ENCODE assay signal across 8 cellular contexts in genomic region chr17:76672270-76672851, GRCh38. TPM values are rescaled to one million over a fixed set of nuclear protein-coding genes. Genes with fewer than 3 reads are reported as not detected.
DNase-seq lines count a peak whose midpoint lies in the region; ATAC-seq lines count a peak whose summit lies in the region.

No MANE protein-coding gene starts in this region.

- CTCF ChIA-PET in activated CD4-positive, alpha-beta T cell treated with anti-CD3 and anti-CD28 coated beads, Interleukin-2, amount 10 ng/mL, durations not matched to agents 7 days and 5 days (lab: Charles Lee): interaction anchor here (0.6 to 2.0 kb wide), 6 partner anchors 9 to 149 kb away, joined by 3 to 8 read pairs (median 3); no protein-coding TSS in a partner anchor
- CTCF ChIA-PET in activated CD4-positive, alpha-beta memory T cell treated with anti-CD3 and anti-CD28 coated beads for 36 hours (lab: Charles Lee): interaction anchor here (0.6 to 2.8 kb wide), 4 partner anchors 10 to 149 kb away, joined by 3 to 26 read pairs (median 5); no protein-coding TSS in a partner anchor

- peaks cover 3% of the 10 kb centered on the region for H3K36me3 Mint-ChIP-seq in activated CD4-positive, alpha-beta T cell treated with anti-CD3 and anti-CD28 coated beads, Interleukin-2, amount 10 ng/mL, durations not matched to agents 7 days and 5 days (ENCODE audit: low read depth)
- no peaks in the 10 kb centered on the region for H3K36me3 Mint-ChIP-seq in activated CD4-positive, alpha-beta memory T cell treated with anti-CD3 and anti-CD28 coated beads for 36 hours

- peak overlapping the region; percentile 82 for H3K27ac ChIP-seq in stomach smooth muscle (ENCODE audit: low read length)

- H3K27me3 ChIP-seq in stomach smooth muscle (ENCODE audit: control insufficient read depth in 1 of 2, insufficient read depth in 2 of 2, low read length in 2 of 2): no peaks in the 10 kb centered on the region

- POLR2A ChIA-PET in activated CD4-positive, alpha-beta T cell treated with anti-CD3 and anti-CD28 coated beads, Interleukin-2, amount 10 ng/mL, durations not matched to agents 7 days and 5 days (lab: Charles Lee): interaction anchor here (0.6 kb wide), 1 partner anchor 319 kb away, joined by 3 read pairs; no protein-coding TSS in a partner anchor
- POLR2A ChIA-PET in activated CD4-positive, alpha-beta memory T cell treated with anti-CD3 and anti-CD28 coated beads for 36 hours (lab: Charles Lee): interaction anchor here (0.7 to 2.3 kb wide), 5 partner anchors 9 to 464 kb away, joined by 3 to 11 read pairs (median 4); partner anchors contain the start of gene ST6GALNAC1

- DNase-seq in activated CD4-positive, alpha-beta T cell treated with anti-CD3 and anti-CD28 coated beads, Interleukin-2, amount 10 ng/mL, durations not matched to agents 7 days and 5 days: no peak
- DNase-seq in activated CD4-positive, alpha-beta T cell treated with anti-CD3 and anti-CD28 coated beads, Interleukin-2, amount 50 U/mL, for 48 hours: no peak
- DNase-seq in activated CD4-positive, alpha-beta memory T cell treated with anti-CD3 and anti-CD28 coated beads for 36 hours: no peak
- no peak for DNase-seq in DMS 273 (lab: John Stamatoyannopoulos, UW; ENCODE audit: unreplicated experiment)
- no peak for DNase-seq in NK-92 (lab: John Stamatoyannopoulos, UW; ENCODE audit: unreplicated experiment)

- peaks cover 5% of the 10 kb centered on the region for H3K9me3 Mint-ChIP-seq in activated CD4-positive, alpha-beta T cell treated with anti-CD3 and anti-CD28 coated beads, Interleukin-2, amount 10 ng/mL, durations not matched to agents 7 days and 5 days
- no peaks in the 10 kb centered on the region for H3K9me3 Mint-ChIP-seq in activated CD4-positive, alpha-beta memory T cell treated with anti-CD3 and anti-CD28 coated beads for 36 hours

- H3K36me3 ChIP-seq in stomach smooth muscle (ENCODE audit: control insufficient read depth in 2 of 2, insufficient read depth in 2 of 2, low read length in 2 of 2): peaks cover 2 to 7% of the 10 kb centered on the region in 2 donors

- H3K4me3 ChIP-seq in iPS-18c (ENCODE audit: insufficient read depth, low read depth, low read length) (peak overlapping the region; percentile 65), stomach smooth muscle (ENCODE audit: low read length in 2 of 2) (peak overlapping the region; percentile 90 to 91)

- intact Hi-C loops in activated CD4-positive, alpha-beta memory T cell treated with anti-CD3 and anti-CD28 coated beads for 36 hours (cut with micrococcal nuclease): loop anchor here (5.0 kb wide), 1 partner anchor 55 kb away; the partner anchor contains the start of genes JMJD6 and METTL23

- peaks cover 13% of the 10 kb centered on the region for H3K4me1 ChIP-seq in stomach smooth muscle (ENCODE audit: control insufficient read depth, insufficient read depth, low read length)

- H3K9me3 ChIP-seq in iPS-18c (ENCODE audit: control insufficient read depth, insufficient read depth, low read length) (no peaks in the 10 kb centered on the region), stomach smooth muscle (ENCODE audit: control insufficient read depth in 2 of 2, low read length in 2 of 2) (no peaks in the 10 kb centered on the region)

- peak overlapping the region; percentile 92 for H3K4me3 Mint-ChIP-seq in activated CD4-positive, alpha-beta T cell treated with anti-CD3 and anti-CD28 coated beads, Interleukin-2, amount 10 ng/mL, durations not matched to agents 7 days and 5 days
- H3K4me3 Mint-ChIP-seq in activated CD4-positive, alpha-beta memory T cell treated with anti-CD3 and anti-CD28 coated beads for 36 hours: peak overlapping the region; percentile 90

- peak overlapping the region; percentile 97 for H3K27ac Mint-ChIP-seq in activated CD4-positive, alpha-beta T cell treated with anti-CD3 and anti-CD28 coated beads, Interleukin-2, amount 10 ng/mL, durations not matched to agents 7 days and 5 days
- H3K27ac Mint-ChIP-seq in activated CD4-positive, alpha-beta memory T cell treated with anti-CD3 and anti-CD28 coated beads for 36 hours: peak overlapping the region; percentile 93

- H3K4me1 Mint-ChIP-seq in activated CD4-positive, alpha-beta T cell treated with anti-CD3 and anti-CD28 coated beads, Interleukin-2, amount 10 ng/mL, durations not matched to agents 7 days and 5 days: peaks cover 39% of the 10 kb centered on the region
- H3K4me1 Mint-ChIP-seq in activated CD4-positive, alpha-beta memory T cell treated with anti-CD3 and anti-CD28 coated beads for 36 hours (ENCODE audit: low read depth): peaks cover 24% of the 10 kb centered on the region

- H3K27me3 Mint-ChIP-seq in activated CD4-positive, alpha-beta T cell treated with anti-CD3 and anti-CD28 coated beads, Interleukin-2, amount 10 ng/mL, durations not matched to agents 7 days and 5 days: no peaks in the 10 kb centered on the region
- no peaks in the 10 kb centered on the region for H3K27me3 Mint-ChIP-seq in activated CD4-positive, alpha-beta memory T cell treated with anti-CD3 and anti-CD28 coated beads for 36 hours

- H3K9ac ChIP-seq in stomach smooth muscle (ENCODE audit: low read length in 2 of 2): peak overlapping the region; percentile 88 to 89

- no peak for ATAC-seq in GM18520 (IDR thresholded peaks at IDR 0.05; ENCODE audit: unreplicated experiment)

RNA-seq across cellular contexts. Expression of gene ST6GALNAC1, which starts 28.8 kb away (rescaled TPM):
- total RNA-seq in activated CD4-positive, alpha-beta T cell treated with anti-CD3 and anti-CD28 coated beads, Interleukin-2, amount 10 ng/mL, durations not matched to agents 7 days and 5 days: 1 to 10 TPM; 1.4 to 2.1 TPM
- 1 to 10 TPM; 1.1 to 2.3 TPM for total RNA-seq in activated CD4-positive, alpha-beta memory T cell treated with anti-CD3 and anti-CD28 coated beads for 36 hours

RNA-seq across cellular contexts. Expression of gene MXRA7, which starts 38.4 kb away (rescaled TPM):
- 10 to 100 TPM; 25.7 to 27.3 TPM for total RNA-seq in activated CD4-positive, alpha-beta T cell treated with anti-CD3 and anti-CD28 coated beads, Interleukin-2, amount 10 ng/mL, durations not matched to agents 7 days and 5 days
- 1 to 10 TPM; 7.5 to 8.0 TPM for total RNA-seq in activated CD4-positive, alpha-beta memory T cell treated with anti-CD3 and anti-CD28 coated beads for 36 hours

RNA-seq across cellular contexts. Expression of gene JMJD6, which starts 54.0 kb away (rescaled TPM):
- total RNA-seq in activated CD4-positive, alpha-beta T cell treated with anti-CD3 and anti-CD28 coated beads, Interleukin-2, amount 10 ng/mL, durations not matched to agents 7 days and 5 days: 10 to 100 TPM; 42.9 to 51.3 TPM
- total RNA-seq in activated CD4-positive, alpha-beta memory T cell treated with anti-CD3 and anti-CD28 coated beads for 36 hours: 10 to 100 TPM; 53.4 to 56.6 TPM

RNA-seq across cellular contexts. Expression of gene METTL23, which starts 54.3 kb away (rescaled TPM):
- total RNA-seq in activated CD4-positive, alpha-beta T cell treated with anti-CD3 and anti-CD28 coated beads, Interleukin-2, amount 10 ng/mL, durations not matched to agents 7 days and 5 days: 10 to 100 TPM; 33.0 to 35.7 TPM
- 10 to 100 TPM; 29.1 to 29.2 TPM for total RNA-seq in activated CD4-positive, alpha-beta memory T cell treated with anti-CD3 and anti-CD28 coated beads for 36 hours
